ENCODE assay signal across 19 cellular contexts in genomic region chr11:26675233-26675928, GRCh38. TPM values are rescaled to one million over a fixed set of nuclear protein-coding genes. Genes with fewer than 3 reads are reported as not detected.
DNase-seq lines count a peak whose midpoint lies in the region; ATAC-seq and TF ChIP-seq lines count a peak whose summit lies in the region.
"Had no signal": no experiment of that assay in that cellular context is flagged by ENCODE, and none has a peak within 500 bp of the region (broad histone marks: within the 10 kb centered on the region; RNA-seq: fewer than 3 reads in every experiment).

No MANE protein-coding gene starts in this region.

- WGBS in right lobe of liver (ENCODE audit: insufficient coverage, low coverage, low lambda C conversion rate, missing lambda C conversion rate) = 38% methylated on average over 2 of the region's 2 CpGs

- H3K4me2 ChIP-seq in OCI-LY3 (ENCODE audit: low read length) = peak overlapping the region; percentile 14; the same call in 1 of the 2 replicates

- H3K27ac ChIP-seq in ACC112 (ENCODE audit: low read depth, low read length) (no peak overlapping the region), OCI-LY3 (ENCODE audit: low read length) (no peak overlapping the region), right lobe of liver (no peak overlapping the region)
- no peak overlapping the region for H3K27ac ChIP-seq in effector memory CD4-positive, alpha-beta T cell (ENCODE audit: insufficient read depth, low read length, poor library complexity, severe bottlenecking)
- H3K27ac ChIP-seq: SJCRH30 had no signal

- H3K79me2 ChIP-seq in ACC112 (ENCODE audit: control insufficient read depth, insufficient read depth, low read length, unreplicated experiment) = no peaks in the 10 kb centered on the region
- no peaks in the 10 kb centered on the region for H3K79me2 ChIP-seq in OCI-LY3 (ENCODE audit: low read length)

- H3K9me3 ChIP-seq in OCI-LY3 (ENCODE audit: insufficient read depth, low read length) (no peaks in the 10 kb centered on the region), right lobe of liver (no peaks in the 10 kb centered on the region)
- no peaks in the 10 kb centered on the region for H3K9me3 ChIP-seq in effector memory CD4-positive, alpha-beta T cell (ENCODE audit: control insufficient read depth, low read length)
- H3K9me3 ChIP-seq: MG63, SJCRH30 had no signal

- DNase-seq in right lobe of liver (no peak), foreskin fibroblast (no peak), Kasumi-1 (lab: John Stamatoyannopoulos, UW) (no peak)
- no peak for DNase-seq in effector memory CD4-positive, alpha-beta T cell
- DNase-seq: EL, GF-D8, IMR-90, MG63, NCI-H1048, NCI-H1436, NCI-H187 treated with DMSO at 0.1 percent for 48 hours, SJCRH30, T-helper 1 cell had no signal

- H3K4me3 ChIP-seq in ACC112 (ENCODE audit: low read depth, low read length) = peak overlapping the region; percentile 52; the same call in 1 of the 2 replicates
- no peak overlapping the region for H3K4me3 ChIP-seq in OCI-LY3 (ENCODE audit: low read length)
- H3K4me3 ChIP-seq in right lobe of liver = no peak overlapping the region
- no peak overlapping the region for H3K4me3 ChIP-seq in effector memory CD4-positive, alpha-beta T cell (ENCODE audit: insufficient read depth, low read depth, low read length, poor library complexity, severe bottlenecking)
- no peak overlapping the region for H3K4me3 ChIP-seq in foreskin fibroblast (ENCODE audit: low read depth in 1 of 2, low read length in 2 of 2)
- H3K4me3 ChIP-seq: MG63, SJCRH30 had no signal

- no peak overlapping the region for H3K9ac ChIP-seq in OCI-LY3 (ENCODE audit: low read length)

- H3K4me1 ChIP-seq in ACC112 (ENCODE audit: control insufficient read depth, insufficient read depth, low read length, unreplicated experiment) = peaks cover 6% of the 10 kb centered on the region
- H3K4me1 ChIP-seq in OCI-LY3 (ENCODE audit: low read length) = no peaks in the 10 kb centered on the region
- H3K4me1 ChIP-seq in right lobe of liver = no peaks in the 10 kb centered on the region
- no peaks in the 10 kb centered on the region for H3K4me1 ChIP-seq in effector memory CD4-positive, alpha-beta T cell (ENCODE audit: control insufficient read depth, insufficient read depth, low read length, poor library complexity, severe bottlenecking)
- H3K4me1 ChIP-seq: SJCRH30 had no signal

- H3K27me3 ChIP-seq in ACC112 (ENCODE audit: insufficient read depth, low read length) (no peaks in the 10 kb centered on the region), OCI-LY3 (ENCODE audit: low read depth, low read length) (no peaks in the 10 kb centered on the region), right lobe of liver (no peaks in the 10 kb centered on the region)
- no peaks in the 10 kb centered on the region for H3K27me3 ChIP-seq in effector memory CD4-positive, alpha-beta T cell (replicated peaks; ENCODE audit: control insufficient read depth, insufficient read depth, low read length, poor library complexity, severe bottlenecking)
- H3K27me3 ChIP-seq: MG63, SJCRH30 had no signal

- intact Hi-C loops in right lobe of liver (cut with DNase I) = no loop called here

- no peaks in the 10 kb centered on the region for H4K20me1 ChIP-seq in OCI-LY3 (ENCODE audit: insufficient read depth, low read length)

- TF ChIP-seq CTCF in OCI-LY3 (IDR thresholded peaks at IDR 0.05; ENCODE audit: low read depth, low read length) (no peak), right lobe of liver (IDR thresholded peaks at IDR 0.05) (no peak), foreskin fibroblast (IDR thresholded peaks at IDR 0.05; ENCODE audit: low read depth, low read length) (no peak)

- ATAC-seq in GM18870 (IDR thresholded peaks at IDR 0.05; ENCODE audit: unreplicated experiment) (peak; percentile 59), right lobe of liver (peak in 3 of 4 donors; percentile 20 to 59 (median 42))

- TF ChIP-seq POLR2A in right lobe of liver (IDR thresholded peaks at IDR 0.05) = no peak

- H2AFZ ChIP-seq in ACC112 (ENCODE audit: low read length, unreplicated experiment) = peak overlapping the region; percentile 96
- no peak overlapping the region for H2AFZ ChIP-seq in OCI-LY3 (ENCODE audit: low read depth, low read length)

- H3K36me3 ChIP-seq in ACC112 (ENCODE audit: insufficient read depth, low read length) = no peaks in the 10 kb centered on the region
- H3K36me3 ChIP-seq in OCI-LY3 (replicated peaks; ENCODE audit: low read depth, low read length) = no peaks in the 10 kb centered on the region
- H3K36me3 ChIP-seq in right lobe of liver = no peaks in the 10 kb centered on the region
- no peaks in the 10 kb centered on the region for H3K36me3 ChIP-seq in effector memory CD4-positive, alpha-beta T cell (ENCODE audit: control insufficient read depth, insufficient read depth, low read length)
- H3K36me3 ChIP-seq: MG63, SJCRH30 had no signal

RNA-seq across cellular contexts. Expression of gene SLC5A12, which starts 46.5 kb away (rescaled TPM):
- total RNA-seq in right lobe of liver = 1 to 10 TPM in 1 of 6 experiments, under 1 TPM in 3, not detected in 2; 0.20 to 1.2 (median 0.27) TPM
- total RNA-seq: B cell, IMR-90, NCI-H460, OCI-LY7 had no signal
